8 cellular contexts compared by ENCODE assay signal in the genomic region with DNA sequence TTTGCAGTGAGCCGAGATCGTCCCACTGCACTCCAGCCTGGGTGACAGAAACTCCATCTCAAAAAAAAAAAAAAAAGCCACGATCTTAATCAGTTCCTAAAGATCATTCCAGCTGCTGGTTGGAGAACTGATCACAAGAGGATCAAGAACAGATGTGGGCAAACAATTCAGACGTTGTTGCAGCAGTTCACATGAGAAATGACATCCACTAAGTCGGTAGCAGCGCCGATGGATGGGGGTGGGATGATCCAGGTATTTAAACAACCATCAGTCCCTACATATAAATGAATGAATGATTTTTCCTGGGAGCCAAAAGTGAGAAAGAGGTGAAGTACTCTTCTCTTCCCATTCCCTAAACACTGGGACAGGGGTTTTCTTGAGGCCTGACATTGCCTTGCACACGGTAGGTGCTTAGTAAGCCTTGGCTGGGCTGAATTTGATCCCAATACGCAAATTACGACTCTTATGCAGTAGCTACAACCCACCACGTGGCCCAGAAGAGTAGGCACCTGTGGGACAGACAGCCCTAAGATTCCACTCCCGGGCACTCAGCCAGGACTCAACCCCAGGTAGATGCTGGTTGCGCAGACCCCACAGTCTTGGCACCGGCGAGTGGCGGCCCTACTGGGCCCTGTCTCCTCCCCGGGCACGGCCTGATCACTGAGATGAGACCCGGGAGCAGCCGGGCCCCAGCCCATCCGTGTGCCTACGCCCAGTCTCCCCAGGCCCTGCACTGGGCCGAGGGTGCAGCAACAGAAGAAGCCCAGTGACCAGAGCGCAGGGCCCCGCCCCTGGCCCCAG. TPM values are rescaled to one million over a fixed set of nuclear protein-coding genes. Genes with fewer than 3 reads are reported as not detected.
DNase-seq lines count a peak whose midpoint lies in the region; ATAC-seq and TF ChIP-seq lines count a peak whose summit lies in the region.

No MANE protein-coding gene starts in this region.

- no peaks in the 10 kb centered on the region for H3K9me3 Mint-ChIP-seq in activated naive CD8-positive, alpha-beta T cell treated with anti-CD3 and anti-CD28 coated beads for 36 hours

- in situ Hi-C loops in GM23248 (cut with MboI), result no loop called here

- peak overlapping the region; percentile 10; the same call in 1 of the 2 replicates for H2AFZ ChIP-seq in GM23248

- peaks cover 4% of the 10 kb centered on the region for H3K36me3 Mint-ChIP-seq in activated naive CD8-positive, alpha-beta T cell treated with anti-CD3 and anti-CD28 coated beads for 36 hours

- no peaks in the 10 kb centered on the region for H3F3A ChIP-seq in DOHH2 (ENCODE audit: control insufficient read depth, insufficient read depth)
- peaks cover 29% of the 10 kb centered on the region for H3F3A ChIP-seq in GM23248 (ENCODE audit: insufficient read depth)

- no peaks in the 10 kb centered on the region for H3K9me3 ChIP-seq in DOHH2 (ENCODE audit: control insufficient read depth, insufficient read depth, low read length)
- H3K9me3 ChIP-seq in GM23248 (ENCODE audit: low read depth), result no peaks in the 10 kb centered on the region
- H3K9me3 ChIP-seq in iPS-18c (ENCODE audit: control insufficient read depth, insufficient read depth, low read length), result peaks cover 2% of the 10 kb centered on the region

- ATAC-seq in stimulated activated naive CD8-positive, alpha-beta T cell treated with anti-CD3 and anti-CD28 coated beads, Interleukin-15, Interleukin-2, amounts not matched to agents 100 U/mL and 50 U/mL, for 24 hours, result peak; percentile 34

- H3K4me1 ChIP-seq in DOHH2 (ENCODE audit: control insufficient read depth, low read length), result peaks cover 16% of the 10 kb centered on the region
- H3K4me1 ChIP-seq in GM23248 (ENCODE audit: insufficient read depth), result peaks cover 25% of the 10 kb centered on the region

- H3K27ac Mint-ChIP-seq in activated naive CD8-positive, alpha-beta T cell treated with anti-CD3 and anti-CD28 coated beads for 36 hours, result peak overlapping the region; percentile 88

- no peaks in the 10 kb centered on the region for H3K9me2 ChIP-seq in DOHH2 (replicated peaks; ENCODE audit: control insufficient read depth, low read length)
- H3K9me2 ChIP-seq in GM23248 (ENCODE audit: insufficient read depth), result no peaks in the 10 kb centered on the region

- no peak for TF ChIP-seq CTCF in DOHH2 (IDR thresholded peaks at IDR 0.05; ENCODE audit: low read depth, low read length, poor library complexity, severe bottlenecking)

- 2 to 3% methylated on average over 15 to 24 of the region's 25 CpGs for WGBS in GM23248 (ENCODE audit: low coverage in 1 of 2, low lambda C conversion rate in 2 of 2, missing lambda C conversion rate in 2 of 2), 2 experiments

- H3K4me3 ChIP-seq in DOHH2 (ENCODE audit: low read length) (peak overlapping the region; percentile 90), GM23248 (peak overlapping the region; percentile 77), iPS-18c (ENCODE audit: insufficient read depth, low read depth, low read length) (peak overlapping the region; percentile 54)

- H3K36me3 ChIP-seq in DOHH2 (ENCODE audit: control insufficient read depth, low read length), result peaks cover 29% of the 10 kb centered on the region
- H3K36me3 ChIP-seq in GM23248 (ENCODE audit: low read depth), result peaks cover 3% of the 10 kb centered on the region; the same call in 1 of the 2 replicates

- peak overlapping the region; percentile 27 for H3K27ac ChIP-seq in DOHH2 (ENCODE audit: low read depth, low read length)
- peak overlapping the region; percentile 99 for H3K27ac ChIP-seq in GM23248

- H3K79me2 ChIP-seq in DOHH2 (ENCODE audit: control insufficient read depth, low read length), result peaks cover 18% of the 10 kb centered on the region
- peaks cover 41% of the 10 kb centered on the region for H3K79me2 ChIP-seq in GM23248 (ENCODE audit: insufficient read depth)

- no peaks in the 10 kb centered on the region for H4K20me1 ChIP-seq in DOHH2 (ENCODE audit: control insufficient read depth, insufficient read depth, low read depth, low read length)
- H4K20me1 ChIP-seq in GM23248 (ENCODE audit: insufficient read depth), result no peaks in the 10 kb centered on the region

- peak overlapping the region; percentile 74 for H3K4me3 Mint-ChIP-seq in activated naive CD8-positive, alpha-beta T cell treated with anti-CD3 and anti-CD28 coated beads for 36 hours

- peak overlapping the region; percentile 97 for H3K9ac ChIP-seq in GM23248

- peak overlapping the region; percentile 98 for H3K4me2 ChIP-seq in DOHH2 (ENCODE audit: low read length)
- H3K4me2 ChIP-seq in GM23248 (ENCODE audit: unreplicated experiment), result peak overlapping the region; percentile 76

- H3K27me3 Mint-ChIP-seq in activated naive CD8-positive, alpha-beta T cell treated with anti-CD3 and anti-CD28 coated beads for 36 hours, result no peaks in the 10 kb centered on the region

- no peaks in the 10 kb centered on the region for H3K27me3 ChIP-seq in DOHH2 (ENCODE audit: control insufficient read depth, low read length)
- H3K27me3 ChIP-seq in GM23248 (replicated peaks; ENCODE audit: insufficient read depth), result no peaks in the 10 kb centered on the region

- DNase-seq in GM23248 (peak; percentile 73), NCI-H1105 (lab: John Stamatoyannopoulos, UW) (peak; percentile 56), hepatic stellate cell (ENCODE audit: low spot score) (no peak), COLO829 (ENCODE audit: low spot score) (no peak)
- peak; percentile 56 for DNase-seq in activated naive CD8-positive, alpha-beta T cell treated with anti-CD3 and anti-CD28 coated beads for 36 hours
- DNase-seq in stimulated activated naive CD8-positive, alpha-beta T cell treated with anti-CD3 and anti-CD28 coated beads, Interleukin-15, Interleukin-2, amounts not matched to agents 100 U/mL and 50 U/mL, for 24 hours, result peak; percentile 54

- peaks cover 22% of the 10 kb centered on the region for H3K4me1 Mint-ChIP-seq in activated naive CD8-positive, alpha-beta T cell treated with anti-CD3 and anti-CD28 coated beads for 36 hours

RNA-seq across cellular contexts. Expression of a gene that starts 0.6 kb away (rescaled TPM):
- 42.5 and 48.7 TPM in 2 replicates for total RNA-seq in GM23248 (2014; rRNA removed; shearing (Covaris generic))
- polyA plus RNA-seq in GM23248 (2016; fragmentation: Nextera tagmentation; extraction: Ambion mirVana), result 54.7 and 55.5 TPM in 2 replicates
- total RNA-seq in activated naive CD8-positive, alpha-beta T cell treated with anti-CD3 and anti-CD28 coated beads for 36 hours, result 10 to 100 TPM; 23.5 to 25.7 TPM

RNA-seq across cellular contexts. Expression of a gene that starts 18.8 kb away (rescaled TPM):
- 1,132 and 1,614 TPM in 2 replicates for total RNA-seq in GM23248 (2014; rRNA removed; shearing (Covaris generic))
- polyA plus RNA-seq in GM23248 (2016; fragmentation: Nextera tagmentation; extraction: Ambion mirVana), result 1,827 and 1,899 TPM in 2 replicates
- 1 to 10 TPM; 1.9 to 2.2 TPM for total RNA-seq in activated naive CD8-positive, alpha-beta T cell treated with anti-CD3 and anti-CD28 coated beads for 36 hours

RNA-seq across cellular contexts. Expression of a gene that starts 24.7 kb away (rescaled TPM):
- total RNA-seq in GM23248 (2014; rRNA removed; shearing (Covaris generic)), result not detected in 2 replicates
- 0.33 and 0.43 TPM in 2 replicates for polyA plus RNA-seq in GM23248 (2016; fragmentation: Nextera tagmentation; extraction: Ambion mirVana)
- total RNA-seq in activated naive CD8-positive, alpha-beta T cell treated with anti-CD3 and anti-CD28 coated beads for 36 hours, result 1 to 10 TPM; 3.1 to 3.8 TPM

RNA-seq across cellular contexts. Expression of a gene that starts 28.8 kb away (rescaled TPM):
- 41.6 and 48.6 TPM in 2 replicates for total RNA-seq in GM23248 (2014; rRNA removed; shearing (Covaris generic))
- polyA plus RNA-seq in GM23248 (2016; fragmentation: Nextera tagmentation; extraction: Ambion mirVana), result 24.1 and 26.1 TPM in 2 replicates
- total RNA-seq in activated naive CD8-positive, alpha-beta T cell treated with anti-CD3 and anti-CD28 coated beads for 36 hours, result 1 to 10 TPM; 1.5 to 2.6 TPM

Comparison
In these comparisons a context has a peak if more than half of its experiments do, and no peak if none do; other contexts are left out.
1. DNase-seq: peak in GM23248 (single experiment), NCI-H1105 (single experiment), activated naive CD8-positive, alpha-beta T cell treated with anti-CD3 and anti-CD28 coated beads for 36 hours (single experiment) and stimulated activated naive CD8-positive, alpha-beta T cell treated with anti-CD3 and anti-CD28 coated beads, Interleukin-15, Interleukin-2, amounts not matched to agents 100 U/mL and 50 U/mL, for 24 hours (single experiment); none in hepatic stellate cell (single experiment) and COLO829 (single experiment).
2. RNA of a gene that starts 18.8 kb away (total RNA-seq): 1,132 to 1,614 TPM in GM23248; 1.9 to 2.2 TPM in activated naive CD8-positive, alpha-beta T cell treated with anti-CD3 and anti-CD28 coated beads for 36 hours; every median in the first group is over 100 times any median in the second.
3. Peak in every context shown above with its lines, with median percentiles within 50 percentile points of each other: H3K4me3 ChIP-seq.